Comparison of ENCODE assay signal across 26 cellular contexts in the genomic region with DNA sequence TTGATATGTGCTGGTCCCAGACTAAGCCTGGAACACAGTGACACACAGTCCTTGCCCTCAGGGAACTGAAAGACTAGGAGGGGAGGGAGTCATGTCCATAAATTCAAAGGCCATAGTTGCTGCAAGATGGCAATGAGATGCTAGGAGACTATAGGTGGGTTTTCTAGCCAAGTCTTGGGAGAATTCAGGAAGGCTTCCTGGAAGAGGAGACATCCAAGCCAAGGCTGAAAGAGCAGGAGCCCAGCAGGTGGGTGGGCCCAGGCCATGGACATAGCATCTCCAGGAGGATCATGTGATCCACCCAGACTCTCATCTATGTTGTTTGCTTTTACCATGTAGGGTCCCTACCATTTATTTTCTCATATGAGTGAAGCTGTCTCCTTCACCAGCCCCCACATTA.
"Had no signal": no experiment of that assay in that cellular context is flagged by ENCODE, and none has a peak within 500 bp of the region (broad histone marks: within the 10 kb centered on the region; RNA-seq: fewer than 3 reads in every experiment).

No MANE protein-coding gene starts in this region.

- ATAC-seq: stimulated activated effector memory CD8-positive, alpha-beta T cell treated with anti-CD3 and anti-CD28 coated beads, Interleukin-12 subunit alpha, Interleukin-12 subunit beta, amount 100 ng/mL, for 72 hours; stimulated activated memory B cell treated with anti-CD40 and anti-IgM and Interleukin-4, amounts not matched to agents 10 μg/mL and 1 μg/mL and 100 μg/mL, for 72 hours; stimulated activated naive B cell treated with anti-CD40 and anti-IgM and Interleukin-4, amounts not matched to agents 10 μg/mL and 1 μg/mL and 100 μg/mL, for 72 hours; stimulated activated naive CD8-positive, alpha-beta T cell treated with anti-CD3 and anti-CD28 coated beads, Interleukin-15, amount 100 ng/mL, for 72 hours; stimulated activated naive CD8-positive, alpha-beta T cell treated with anti-CD3 and anti-CD28 coated beads, Interleukin-15, Interleukin-2, amounts not matched to agents 100 U/mL and 50 U/mL, for 24 hours; upper lobe of right lung had no signal

- H3K9me3 ChIP-seq: stomach, testis, thoracic aorta, thyroid gland, tibial artery, transverse colon, upper lobe of left lung, upper lobe of right lung, uterus, vagina had no signal

- H3K27me3 ChIP-seq: stomach, testis, thyroid gland, tibial artery, tibial nerve, transverse colon, upper lobe of left lung, upper lobe of right lung, uterus, vagina had no signal

- H3K27ac ChIP-seq: stomach, testis, thoracic aorta, thyroid gland, tibial artery, tibial nerve, transverse colon, upper lobe of left lung, upper lobe of right lung, uterus, vagina had no signal

- FAIRE-seq: urothelium cell line had no signal

- H3K36me3 ChIP-seq: stomach, thoracic aorta, thyroid gland, tibial artery, tibial nerve, transverse colon, upper lobe of left lung, upper lobe of right lung, uterus, vagina had no signal

- H3K4me1 ChIP-seq: stomach, testis, thyroid gland, tibial artery, tibial nerve, transverse colon, upper lobe of left lung, upper lobe of right lung, uterus, vagina had no signal

- H3K4me3 ChIP-seq: stomach, testis, thoracic aorta, thyroid gland, tibial artery, tibial nerve, transverse colon, upper lobe of left lung, upper lobe of right lung, uterus, vagina had no signal

- DNase-seq: stimulated activated CD4-positive, alpha-beta T cell treated with anti-CD3 and anti-CD28 coated beads, Interleukin-2, amount 100 ng/mL, for 48 hours; stimulated activated CD4-positive, alpha-beta T cell treated with anti-CD3 and anti-CD28 coated beads, Interleukin-4, amount 100 ng/mL, for 1 hour; stimulated activated CD4-positive, alpha-beta T cell treated with anti-CD3 and anti-CD28 coated beads, Interleukin-4, amount 100 ng/mL, for 24 hours; stimulated activated CD4-positive, alpha-beta T cell treated with anti-CD3 and anti-CD28 coated beads, Interleukin-4, amount 100 ng/mL, for 4 hours; stimulated activated CD8-positive, alpha-beta memory T cell treated with anti-CD3 and anti-CD28 coated beads, Interleukin-4, amount 100 ng/mL, for 48 hours; stimulated activated naive B cell treated with anti-CD40 and anti-IgM and Interleukin-4, amounts not matched to agents 10 μg/mL and 1 μg/mL and 100 μg/mL, for 72 hours; stimulated activated naive CD4-positive, alpha-beta T cell; stimulated activated naive CD4-positive, alpha-beta T cell treated with Interleukin-2 at 50 U/mL for 16 hours; stimulated activated naive CD8-positive, alpha-beta T cell treated with anti-CD3 and anti-CD28 coated beads, Interleukin-15, amount 100 ng/mL, for 72 hours; stimulated activated naive CD8-positive, alpha-beta T cell treated with anti-CD3 and anti-CD28 coated beads, Interleukin-15, Interleukin-2, amounts not matched to agents 100 U/mL and 50 U/mL, for 24 hours; stomach; substantia nigra; testis; thyroid gland; tibial artery; transverse colon; trophoblast cell; upper lobe of left lung; upper lobe of right lung; uterus had no signal
